In the genomic region with DNA sequence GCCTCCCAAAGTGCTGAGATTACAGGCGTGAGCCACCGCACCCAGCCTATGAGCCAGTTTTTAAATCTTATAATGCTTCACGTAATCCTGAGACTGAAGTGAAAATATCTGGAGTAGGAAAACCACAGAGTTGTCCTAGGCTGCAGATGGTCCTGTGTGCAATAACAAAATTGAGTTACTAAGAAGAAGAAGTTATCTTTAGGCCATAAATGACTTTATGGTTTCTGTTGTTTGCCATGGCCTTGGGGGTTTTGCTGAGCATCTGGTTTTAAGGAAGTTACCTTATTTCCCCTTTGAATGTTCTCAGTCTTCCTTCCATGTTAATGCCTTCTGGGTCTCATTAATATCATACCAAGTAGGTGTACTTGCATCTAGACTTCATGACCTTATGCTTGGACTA, we compare ENCODE assay signal across 14 cellular contexts. TPM values are rescaled to one million over a fixed set of nuclear protein-coding genes. Genes with fewer than 3 reads are reported as not detected.
DNase-seq lines count a peak whose midpoint lies in the region; ATAC-seq, FAIRE-seq and TF ChIP-seq lines count a peak whose summit lies in the region.
"Had no signal": no experiment of that assay in that cellular context is flagged by ENCODE, and none has a peak within 500 bp of the region (broad histone marks: within the 10 kb centered on the region; RNA-seq: fewer than 3 reads in every experiment).

No MANE protein-coding gene starts in this region.

- no peak overlapping the region for H3K27ac ChIP-seq in kidney (ENCODE audit: low read depth in 2 of 2, low read length in 2 of 2)

- H3K4me1 ChIP-seq in mucosa of descending colon (ENCODE audit: low read depth) = no peaks in the 10 kb centered on the region
- H3K4me1 ChIP-seq in kidney (ENCODE audit: control insufficient read depth in 1 of 2, insufficient read depth in 1 of 2, low read depth in 1 of 2, low read length in 2 of 2) = peaks cover 0 to 5% of the 10 kb centered on the region in 2 donors

- H3K9ac ChIP-seq in kidney (ENCODE audit: low read length in 2 of 2) = no peak overlapping the region

- intact Hi-C loops in CD14-positive monocyte (cut with micrococcal nuclease) = no loop called here
- intact Hi-C loops in mucosa of descending colon (cut with DNase I, micrococcal nuclease) = no loop called here
- intact Hi-C loops in kidney (cut with DNase I) = no loop called here
- intact Hi-C loops in lower leg skin (cut with DNase I; ENCODE audit: low total_unique reads) = no loop called here

- H3K36me3 ChIP-seq in mucosa of descending colon (ENCODE audit: low read depth) (peaks cover 3% of the 10 kb centered on the region), kidney (ENCODE audit: control insufficient read depth in 1 of 2, insufficient read depth in 2 of 2, low read length in 2 of 2) (peaks cover 9 to 11% of the 10 kb centered on the region in 2 donors), MG63 (peaks cover 84% of the 10 kb centered on the region)

- H3K36me3 Mint-ChIP-seq in CD14-positive monocyte = peaks cover 34 to 65% of the 10 kb centered on the region in 2 donors

- H3K4me3 ChIP-seq in mucosa of descending colon (no peak overlapping the region), kidney (ENCODE audit: low read length in 2 of 2) (no peak overlapping the region), MG63 (no peak overlapping the region), lower leg skin (ENCODE audit: low read depth, poor library complexity, severe bottlenecking) (no peak overlapping the region)

- DNase-seq in CD14-positive monocyte (ENCODE audit: low spot score) (no peak), SKM-1 (lab: John Stamatoyannopoulos, UW; ENCODE audit: unreplicated experiment) (peak; percentile 77), mucosa of descending colon (no peak), kidney (no peak), NCI-H446 (lab: John Stamatoyannopoulos, UW) (no peak), MG63 (no peak), lower leg skin (ENCODE audit: low spot score in 2 of 2) (no peak)
- DNase-seq: activated CD8-positive, alpha-beta memory T cell treated with anti-CD3 and anti-CD28 coated beads for 24 hours; EL; PC-3; stimulated activated CD8-positive, alpha-beta memory T cell treated with anti-CD3 and anti-CD28 coated beads, Interleukin-4, amount 100 ng/mL, for 48 hours had no signal

- peaks cover 43% of the 10 kb centered on the region for H3K4me1 Mint-ChIP-seq in CD14-positive monocyte

- no peak for FAIRE-seq in kidney (lab: Jason Lieb, UNC)
- FAIRE-seq: colon had no signal

- H3K27ac Mint-ChIP-seq in CD14-positive monocyte = peak overlapping the region; percentile 67 to 92 (median 83)
- H3K27ac Mint-ChIP-seq: T-helper 1 cell treated with Interleukin-12 subunit alpha and Interleukin-12 subunit beta and Interleukin-4 antibody, amounts not matched to agents 30 μg/mL and 1 μg/mL, for 36 hours had no signal

- H3K27me3 ChIP-seq in MG63 = no peaks in the 10 kb centered on the region

- H3K9me3 Mint-ChIP-seq in CD14-positive monocyte = peaks cover 0 to 3% (median 0%) of the 10 kb centered on the region in 7 donors
- H3K9me3 Mint-ChIP-seq: T-helper 1 cell treated with Interleukin-12 subunit alpha and Interleukin-12 subunit beta and Interleukin-4 antibody, amounts not matched to agents 30 μg/mL and 1 μg/mL, for 36 hours had no signal

- peaks cover 0 to 4% (median 0%) of the 10 kb centered on the region in 3 donors for H3K27me3 Mint-ChIP-seq in CD14-positive monocyte (ENCODE audit: low read depth in 3 of 3)

- ATAC-seq in HG02610 (IDR thresholded peaks at IDR 0.05; ENCODE audit: unreplicated experiment) = peak; percentile 49
- ATAC-seq in mucosa of descending colon = peak; percentile 63
- ATAC-seq: PC-3 had no signal

- no peaks in the 10 kb centered on the region for H3K9me3 ChIP-seq in mucosa of descending colon
- no peaks in the 10 kb centered on the region for H3K9me3 ChIP-seq in kidney (ENCODE audit: control insufficient read depth in 1 of 2, low read length in 2 of 2)
- H3K9me3 ChIP-seq in MG63 = no peaks in the 10 kb centered on the region

- peak overlapping the region in 1 of 2 donors; percentile 55 for H3K4me3 Mint-ChIP-seq in CD14-positive monocyte
- H3K4me3 Mint-ChIP-seq: T-helper 1 cell treated with Interleukin-12 subunit alpha and Interleukin-12 subunit beta and Interleukin-4 antibody, amounts not matched to agents 30 μg/mL and 1 μg/mL, for 36 hours had no signal

- no peak for TF ChIP-seq POLR2A in lower leg skin (IDR thresholded peaks at IDR 0.05)

- 77 to 86% methylated on average over 3 of the region's 3 CpGs for WGBS in lower leg skin, 2 donors

- TF ChIP-seq CTCF in CD14-positive monocyte (IDR thresholded peaks at IDR 0.05) = no peak
- TF ChIP-seq CTCF in mucosa of descending colon (IDR thresholded peaks at IDR 0.05) = no peak
- TF ChIP-seq CTCF in kidney (IDR thresholded peaks at IDR 0.05; ENCODE audit: borderline replicate concordance, extremely low read depth, insufficient read depth) = no peak
- no peak for TF ChIP-seq CTCF in lower leg skin (IDR thresholded peaks at IDR 0.05)

RNA-seq across cellular contexts. Expression of gene NMT1, which starts 16.5 kb away (rescaled TPM):
- polyA plus RNA-seq in CD14-positive monocyte (10 to 100 TPM; 45.1 to 50.2 TPM), kidney (ENCODE audit: insufficient read depth, low read depth, low replicate concordance) (72.3 TPM)
- total RNA-seq in mucosa of descending colon (10 to 100 TPM; 47.0 to 94.0 (median 76.1) TPM), kidney (98.5 TPM), lower leg skin (100 to 1,000 TPM in 1 of 4 donors, 10 to 100 TPM in 3; 37.3 to 101 (median 60.3) TPM)
- 103 and 154 TPM in 2 replicates for total RNA-seq in MG63 (2014; rRNA removed; shearing (Covaris generic); ENCODE audit: low replicate concordance)

RNA-seq across cellular contexts. Expression of gene DCAKD, which starts 26.2 kb away (rescaled TPM):
- polyA plus RNA-seq in CD14-positive monocyte (1 to 10 TPM; 6.6 to 8.7 TPM), kidney (ENCODE audit: insufficient read depth, low read depth, low replicate concordance) (27.5 TPM)
- total RNA-seq in mucosa of descending colon (10 to 100 TPM; 21.6 to 29.0 (median 24.8) TPM), kidney (34.9 TPM), lower leg skin (10 to 100 TPM; 47.9 to 70.2 (median 61.0) TPM)
- 20.7 and 24.1 TPM in 2 replicates for total RNA-seq in MG63 (2014; rRNA removed; shearing (Covaris generic); ENCODE audit: low replicate concordance)

RNA-seq across cellular contexts. Expression of gene PLCD3, which starts 54.7 kb away (rescaled TPM):
- polyA plus RNA-seq in CD14-positive monocyte (1 to 10 TPM in 1 of 2 donors, under 1 TPM in 1; 0.97 to 2.5 TPM), kidney (ENCODE audit: insufficient read depth, low read depth, low replicate concordance) (14.8 TPM)
- total RNA-seq in mucosa of descending colon (100 to 1,000 TPM; 205 to 562 (median 232) TPM), kidney (111 TPM), lower leg skin (100 to 1,000 TPM in 3 of 4 donors, 10 to 100 TPM in 1; 65.7 to 180 (median 105) TPM)
- total RNA-seq in MG63 (2014; rRNA removed; shearing (Covaris generic); ENCODE audit: low replicate concordance) = 9.4 and 13.3 TPM in 2 replicates

RNA-seq across cellular contexts. Expression of gene ACBD4, which starts 57.8 kb away (rescaled TPM):
- polyA plus RNA-seq in CD14-positive monocyte = 1 to 10 TPM; 4.8 to 6.2 TPM
- 10 to 100 TPM; 18.1 to 28.7 (median 26.3) TPM for total RNA-seq in mucosa of descending colon
- total RNA-seq in kidney = 19.2 TPM
- polyA plus RNA-seq in kidney (ENCODE audit: insufficient read depth, low read depth, low replicate concordance) = 46.3 TPM
- total RNA-seq in MG63 (2014; rRNA removed; shearing (Covaris generic); ENCODE audit: low replicate concordance) = 2.7 and 5.0 TPM in 2 replicates
- total RNA-seq in lower leg skin = 10 to 100 TPM in 2 of 4 donors, 1 to 10 TPM in 2; 8.2 to 14.9 (median 10.1) TPM
